In genomic region chrX:74506310-74507115, GRCh38 we compare ENCODE assay signal across 2 cellular contexts.
TF ChIP-seq lines count a peak whose summit lies in the region.

No MANE protein-coding gene starts in this region.

TF ChIP-seq in HepG2, 621 proteins besides CTCF, POLR2A, EP300 and RAD21 (continued from another document):
- TF ChIP-seq ZNF564 (CRISPR knock-in tag; IDR thresholded peaks at IDR 0.05) (no peak), HHEX (CRISPR knock-in tag; IDR thresholded peaks at IDR 0.05) (no peak), ZNF546 (CRISPR knock-in tag; conservative IDR thresholded peaks at IDR 0.05) (no peak), ATM (IDR thresholded peaks at IDR 0.05; ENCODE audit: borderline replicate concordance) (no peak), ZNF777 (CRISPR knock-in tag; IDR thresholded peaks at IDR 0.05) (no peak), ARNT (IDR thresholded peaks at IDR 0.05) (no peak)

TF ChIP-seq in SK-N-SH treated with all-trans-retinoic acid at 6 μM for 48 hours, 23 proteins besides CTCF, POLR2A, EP300 and RAD21 (continued from another document):
- TF ChIP-seq CSDC2 (CRISPR knock-in tag; IDR thresholded peaks at IDR 0.05) (no peak), ESRRG (CRISPR knock-in tag; IDR thresholded peaks at IDR 0.05) (no peak), ZFP30 (CRISPR knock-in tag; IDR thresholded peaks at IDR 0.05) (no peak)
TF ChIP-seq in SK-N-SH treated with all-trans-retinoic acid at 6 μM for 48 hours: peak in this region for 0.
